ENCODE assay signal across 8 cellular contexts in the genomic region with DNA sequence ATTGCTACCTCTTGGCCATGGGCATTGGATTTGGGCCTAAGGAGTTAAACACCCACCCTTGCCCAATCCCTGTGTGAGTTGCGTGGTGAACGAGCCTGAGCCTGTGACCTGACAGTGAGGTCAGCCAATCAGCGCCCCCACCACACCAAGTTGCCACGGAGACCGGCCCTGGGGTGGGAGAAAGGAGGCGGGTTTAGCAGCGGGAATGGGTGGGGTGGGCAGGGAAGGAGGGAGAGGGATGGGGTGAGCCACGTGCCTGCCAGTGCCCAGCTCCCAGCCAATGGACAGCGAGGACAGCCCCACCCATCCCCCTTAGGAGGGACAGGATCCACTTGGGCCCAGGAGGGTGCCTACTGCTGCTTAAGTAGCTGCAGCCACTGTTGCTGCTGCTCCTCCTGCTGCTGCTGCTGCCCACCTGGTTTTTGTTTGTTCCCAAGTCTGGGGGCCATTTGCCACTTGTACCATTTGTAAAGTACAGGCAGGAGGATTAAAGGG. TPM values are rescaled to one million over a fixed set of nuclear protein-coding genes. Genes with fewer than 3 reads are reported as not detected.
DNase-seq lines count a peak whose midpoint lies in the region; ATAC-seq lines count a peak whose summit lies in the region.

No MANE protein-coding gene starts in this region.

- peak overlapping the region; percentile 19 for H3K9ac ChIP-seq in mesenchymal stem cell (ENCODE audit: low read length)

- no peak overlapping the region for H4K91ac ChIP-seq in mesenchymal stem cell (ENCODE audit: low read length)

- peak overlapping the region; percentile 56 for H3K4me3 ChIP-seq in effector memory CD4-positive, alpha-beta T cell (ENCODE audit: insufficient read depth, low read depth, low read length, poor library complexity, severe bottlenecking)
- no peak overlapping the region for H3K4me3 ChIP-seq in mesenchymal stem cell (ENCODE audit: insufficient read depth in 1 of 2, low read depth in 1 of 2, low read length in 2 of 2)

- no peak overlapping the region for H3K23ac ChIP-seq in mesenchymal stem cell (ENCODE audit: low read length in 2 of 2)

- H3K9me3 ChIP-seq in effector memory CD4-positive, alpha-beta T cell (ENCODE audit: control insufficient read depth, low read length), result no peaks in the 10 kb centered on the region
- H3K9me3 ChIP-seq in mesenchymal stem cell (ENCODE audit: control insufficient read depth, low read length), result no peaks in the 10 kb centered on the region

- H3K14ac ChIP-seq in mesenchymal stem cell (ENCODE audit: low read length in 2 of 2), result peak overlapping the region in 1 of 2 experiments; percentile 62

- ATAC-seq in GM21447 (IDR thresholded peaks at IDR 0.05; ENCODE audit: unreplicated experiment) (no peak), HG03460 (IDR thresholded peaks at IDR 0.05; ENCODE audit: unreplicated experiment) (no peak)

- no peak overlapping the region for H2BK15ac ChIP-seq in mesenchymal stem cell (ENCODE audit: low read depth, poor library complexity, severe bottlenecking)

- H3K27ac ChIP-seq in effector memory CD4-positive, alpha-beta T cell (ENCODE audit: insufficient read depth, low read length, poor library complexity, severe bottlenecking), result peak overlapping the region; percentile 77
- H3K27ac ChIP-seq in mesenchymal stem cell (ENCODE audit: low read length, poor library complexity, severe bottlenecking), result no peak overlapping the region

- peaks cover 39% of the 10 kb centered on the region for H3K79me1 ChIP-seq in mesenchymal stem cell (replicated peaks; ENCODE audit: low read length, poor library complexity, severe bottlenecking)

- no peak overlapping the region for H4K8ac ChIP-seq in mesenchymal stem cell (ENCODE audit: low read length)

- peaks cover 20% of the 10 kb centered on the region for H3K36me3 ChIP-seq in effector memory CD4-positive, alpha-beta T cell (ENCODE audit: control insufficient read depth, insufficient read depth, low read length)
- peaks cover 34 to 94% of the 10 kb centered on the region in 2 experiments for H3K36me3 ChIP-seq in mesenchymal stem cell (ENCODE audit: control insufficient read depth in 1 of 2, insufficient read depth in 2 of 2, low read depth in 1 of 2, low read length in 2 of 2)

- H2BK120ac ChIP-seq in mesenchymal stem cell (ENCODE audit: low read depth, low read length), result no peak overlapping the region

- no peak overlapping the region for H2BK5ac ChIP-seq in mesenchymal stem cell (ENCODE audit: low read depth, low read length, poor library complexity, severe bottlenecking)

- no peak overlapping the region for H3K4me2 ChIP-seq in mesenchymal stem cell (ENCODE audit: low read length, poor library complexity, severe bottlenecking)

- no peak overlapping the region for H3K18ac ChIP-seq in mesenchymal stem cell (ENCODE audit: low read depth in 1 of 2, low read length in 2 of 2)

- H3K27me3 ChIP-seq in effector memory CD4-positive, alpha-beta T cell (replicated peaks; ENCODE audit: control insufficient read depth, insufficient read depth, low read length, poor library complexity, severe bottlenecking), result no peaks in the 10 kb centered on the region
- H3K27me3 ChIP-seq in mesenchymal stem cell (ENCODE audit: control insufficient read depth in 1 of 2, insufficient read depth in 1 of 2, low read length in 2 of 2), result no peaks in the 10 kb centered on the region

- H2BK12ac ChIP-seq in mesenchymal stem cell (ENCODE audit: low read length in 2 of 2), result peak overlapping the region in 1 of 2 experiments; percentile 33

- DNase-seq in activated CD8-positive, alpha-beta memory T cell treated with anti-CD3 and anti-CD28 coated beads, Interleukin-2, amount 50 U/mL, for 48 hours, result peak; percentile 51
- no peak for DNase-seq in activated CD8-positive, alpha-beta memory T cell treated with anti-CD3 and anti-CD28 coated beads for 24 hours
- DNase-seq in OCI-M1 (lab: John Stamatoyannopoulos, UW), result peak; percentile 80
- no peak for DNase-seq in effector memory CD4-positive, alpha-beta T cell
- peak; percentile 54 for DNase-seq in mesenchymal stem cell
- no peak for DNase-seq in AML-193 (lab: John Stamatoyannopoulos, UW)

- no peak overlapping the region for H3K4ac ChIP-seq in mesenchymal stem cell (ENCODE audit: low read depth in 1 of 2, low read length in 2 of 2)

- WGBS in mesenchymal stem cell, result 57% methylated on average over 8 of the region's 9 CpGs

- no peak overlapping the region for H2AK5ac ChIP-seq in mesenchymal stem cell (ENCODE audit: low read length, severe bottlenecking)

- no peak overlapping the region for H2AFZ ChIP-seq in mesenchymal stem cell (ENCODE audit: low read depth, low read length)

- H3K4me1 ChIP-seq in effector memory CD4-positive, alpha-beta T cell (ENCODE audit: control insufficient read depth, insufficient read depth, low read length, poor library complexity, severe bottlenecking), result peaks cover 90% of the 10 kb centered on the region
- H3K4me1 ChIP-seq in mesenchymal stem cell (ENCODE audit: control insufficient read depth, insufficient read depth, low read depth, low read length), result peaks cover 25% of the 10 kb centered on the region

RNA-seq across cellular contexts. Expression of a gene that starts 9.5 kb away (rescaled TPM):
- polyA plus RNA-seq in mesenchymal stem cell (2013, experiment 1 of 2), result 18.3 TPM
- polyA plus RNA-seq in mesenchymal stem cell (2013, experiment 2 of 2), result 18.3 TPM

RNA-seq across cellular contexts. Expression of a gene that starts 18.7 kb away (rescaled TPM):
- not detected for polyA plus RNA-seq in mesenchymal stem cell (2013, experiment 1 of 2)
- not detected for polyA plus RNA-seq in mesenchymal stem cell (2013, experiment 2 of 2)

RNA-seq across cellular contexts. Expression of a gene that starts 21.5 kb away (rescaled TPM):
- 0.07 TPM for polyA plus RNA-seq in mesenchymal stem cell (2013, experiment 1 of 2)
- polyA plus RNA-seq in mesenchymal stem cell (2013, experiment 2 of 2), result 0.08 TPM

RNA-seq across cellular contexts. Expression of a gene that starts 21.5 kb away (rescaled TPM):
- not detected for polyA plus RNA-seq in mesenchymal stem cell (2013, experiment 1 of 2)
- not detected for polyA plus RNA-seq in mesenchymal stem cell (2013, experiment 2 of 2)

RNA-seq across cellular contexts. Expression of a gene that starts 29.0 kb away (rescaled TPM):
- polyA plus RNA-seq in mesenchymal stem cell (2013, experiment 1 of 2), result 26.7 TPM
- 26.3 TPM for polyA plus RNA-seq in mesenchymal stem cell (2013, experiment 2 of 2)

Comparison
In these comparisons a context has a peak if more than half of its experiments do, and no peak if none do; other contexts are left out.
1. DNase-seq: peak in activated CD8-positive, alpha-beta memory T cell treated with anti-CD3 and anti-CD28 coated beads, Interleukin-2, amount 50 U/mL, for 48 hours (single experiment), OCI-M1 (single experiment) and mesenchymal stem cell (single experiment); none in activated CD8-positive, alpha-beta memory T cell treated with anti-CD3 and anti-CD28 coated beads for 24 hours (single experiment), effector memory CD4-positive, alpha-beta T cell (0 of 3) and AML-193 (0 of 2).